24 cellular contexts compared by ENCODE assay signal in genomic region chr22:22154068-22154467, GRCh38.
DNase-seq lines count a peak whose midpoint lies in the region; ATAC-seq and TF ChIP-seq lines count a peak whose summit lies in the region.
"Had no signal": no experiment of that assay in that cellular context is flagged by ENCODE, and none has a peak within 500 bp of the region (broad histone marks: within the 10 kb centered on the region; RNA-seq: fewer than 3 reads in every experiment).

No MANE protein-coding gene starts in this region.

- H3K9me2 ChIP-seq in Karpas-422 (replicated peaks; ENCODE audit: insufficient read depth, low read length), result no peaks in the 10 kb centered on the region

- H3K4me2 ChIP-seq in Karpas-422 (ENCODE audit: low read depth, low read length, poor library complexity, severe bottlenecking), result no peak overlapping the region
- H3K4me2 ChIP-seq: A549 had no signal

- H3K36me3 ChIP-seq in Karpas-422 (ENCODE audit: insufficient read depth, low read length) (no peaks in the 10 kb centered on the region), neutrophil (no peaks in the 10 kb centered on the region), heart left ventricle (no peaks in the 10 kb centered on the region)
- H3K36me3 ChIP-seq: BE2C had no signal

- H3K4me3 Mint-ChIP-seq in T-helper 17 cell, result no peak overlapping the region
- H3K4me3 Mint-ChIP-seq in effector memory CD8-positive, alpha-beta T cell, result no peak overlapping the region

- no peaks in the 10 kb centered on the region for H3K27me3 ChIP-seq in Karpas-422 (ENCODE audit: low read length)
- no peaks in the 10 kb centered on the region for H3K27me3 ChIP-seq in neutrophil
- H3K27me3 ChIP-seq in heart left ventricle, result peaks cover 0 to 37% (median 13%) of the 10 kb centered on the region in 9 donors

- TF ChIP-seq CTCF in NB4 (IDR thresholded peaks at IDR 0.05; ENCODE audit: low read depth, low read length), result no peak
- TF ChIP-seq CTCF in neutrophil (IDR thresholded peaks at IDR 0.05), result no peak
- no peak for TF ChIP-seq CTCF in heart left ventricle (IDR thresholded peaks at IDR 0.05)

- H3K4me1 ChIP-seq in Karpas-422 (ENCODE audit: low read length) (peaks cover 48% of the 10 kb centered on the region), neutrophil (ENCODE audit: control insufficient read depth in 1 of 2, insufficient read depth in 1 of 2, low read depth in 1 of 2, low read length in 1 of 2) (peaks cover 36 to 43% of the 10 kb centered on the region in 2 experiments), heart left ventricle (no peaks in the 10 kb centered on the region)
- H3K4me1 ChIP-seq: A549, BE2C had no signal

- H3K27ac Mint-ChIP-seq in T-helper 17 cell, result peak overlapping the region; percentile 70
- H3K27ac Mint-ChIP-seq in effector memory CD8-positive, alpha-beta T cell, result no peak overlapping the region

- 0 out of 2 replicates have a peak overlapping the region, but pooled peaks have one; percentile 2 for H3K9ac ChIP-seq in Karpas-422 (ENCODE audit: low read length)

- H3K9me3 ChIP-seq in Karpas-422 (ENCODE audit: low read length), result no peaks in the 10 kb centered on the region
- H3K9me3 ChIP-seq in T-helper 17 cell (ENCODE audit: control insufficient read depth, low read length, poor library complexity, severe bottlenecking), result no peaks in the 10 kb centered on the region
- no peaks in the 10 kb centered on the region for H3K9me3 ChIP-seq in neutrophil
- no peaks in the 10 kb centered on the region for H3K9me3 ChIP-seq in heart left ventricle
- H3K9me3 ChIP-seq: A549, BE2C had no signal

- no peaks in the 10 kb centered on the region for H3K79me2 ChIP-seq in Karpas-422 (ENCODE audit: low read length)

- no peak for ATAC-seq in T-helper 17 cell
- ATAC-seq in effector memory CD8-positive, alpha-beta T cell (replicated peaks), result no peak
- no peak for ATAC-seq in heart left ventricle
- ATAC-seq: A549, SK-N-SH treated with all-trans-retinoic acid at 6 μM for 48 hours had no signal

- H3K9me3 Mint-ChIP-seq in effector memory CD8-positive, alpha-beta T cell, result no peaks in the 10 kb centered on the region

- no peak overlapping the region; the same call in 1 of the 2 replicates for H2AFZ ChIP-seq in Karpas-422 (ENCODE audit: low read length)

- H3K4me1 Mint-ChIP-seq in T-helper 17 cell, result peaks cover 8% of the 10 kb centered on the region
- peaks cover 3 to 9% of the 10 kb centered on the region in 2 donors for H3K4me1 Mint-ChIP-seq in effector memory CD8-positive, alpha-beta T cell (ENCODE audit: low read depth in 2 of 2)

- 71 to 83% (median 77%) methylated on average over 1 of the region's 1 CpG for WGBS in heart left ventricle, 4 donors

- H3K27me3 Mint-ChIP-seq in T-helper 17 cell, result peaks cover 58% of the 10 kb centered on the region
- H3K27me3 Mint-ChIP-seq in effector memory CD8-positive, alpha-beta T cell, result peaks cover 28 to 44% of the 10 kb centered on the region in 2 donors

- H3K4me3 ChIP-seq in Karpas-422 (ENCODE audit: low read length), result no peak overlapping the region
- H3K4me3 ChIP-seq in NB4 (ENCODE audit: low read depth, low read length), result no peak overlapping the region
- no peak overlapping the region for H3K4me3 ChIP-seq in neutrophil (ENCODE audit: low read depth in 1 of 2, low read length in 1 of 2)
- H3K4me3 ChIP-seq in heart left ventricle, result no peak overlapping the region
- H3K4me3 ChIP-seq: A549 had no signal

- no peaks in the 10 kb centered on the region for H4K20me1 ChIP-seq in Karpas-422 (ENCODE audit: insufficient read depth, low read depth, low read length)

- intact Hi-C loops in heart left ventricle (cut with DNase I), result no loop called here

- DNase-seq in Karpas-422 (no peak), NB4 (ENCODE audit: low read depth) (peak; percentile 38), T-helper 17 cell (no peak), heart left ventricle (no peak), LoVo (ENCODE audit: low spot score) (no peak)
- DNase-seq in effector memory CD8-positive, alpha-beta T cell, result no peak
- DNase-seq: BE2C; DMS53; GDM1; GOT3; HCEC 1CT; KG1; NCI-H1092; NCI-H1436; NCI-H2029 treated with DMSO at 0.1 percent for 48 hours; NCI-H226; NCI-H510A treated with DMSO at 0.1 percent for 48 hours; NCI-H774; NK-92 treated with Interleukin-12 subunit alpha and Interleukin-12 subunit beta, amount 100 ng/mL, for 24 hours; SHP77 treated with DMSO at 0.1 percent for 48 hours had no signal

- TF ChIP-seq POLR2A in NB4 (IDR thresholded peaks at IDR 0.05; ENCODE audit: extremely low read depth, insufficient read length) (no peak), heart left ventricle (IDR thresholded peaks at IDR 0.05) (no peak)

- no peaks in the 10 kb centered on the region for H3K36me3 Mint-ChIP-seq in T-helper 17 cell (ENCODE audit: low read depth)
- peaks cover 2% of the 10 kb centered on the region for H3K36me3 Mint-ChIP-seq in effector memory CD8-positive, alpha-beta T cell (ENCODE audit: insufficient read depth)

- H3K27ac ChIP-seq in Karpas-422 (ENCODE audit: low read length) (no peak overlapping the region), neutrophil (peak overlapping the region; percentile 47), heart left ventricle (no peak overlapping the region)
- H3K27ac ChIP-seq: A549, RWPE1 had no signal
